ENCODE assay signal across 13 cellular contexts in genomic region chr2:128306931-128307460, GRCh38. TPM values are rescaled to one million over a fixed set of nuclear protein-coding genes. Genes with fewer than 3 reads are reported as not detected.
A peak's percentile ranks its signal among the peaks of the same experiment; 100 is the strongest.
DNase-seq lines count a peak whose midpoint lies in the region; ATAC-seq and TF ChIP-seq lines count a peak whose summit lies in the region.
"Had no signal": no experiment of that assay in that cellular context is flagged by ENCODE, and none has a peak within 500 bp of the region (broad histone marks: within the 10 kb centered on the region; RNA-seq: fewer than 3 reads in every experiment).

No MANE protein-coding gene starts in this region.

- H3K79me2 ChIP-seq in DND-41 (ENCODE audit: insufficient read depth, low read length): peaks cover 100% of the 10 kb centered on the region

- no peak for ATAC-seq in DND-41 (ENCODE audit: insufficient read depth, low read depth)
- no peak for ATAC-seq in right cardiac atrium
- no peak for ATAC-seq in GM21528 (IDR thresholded peaks at IDR 0.05; ENCODE audit: low FRiP score, unreplicated experiment)
- ATAC-seq: stimulated activated naive CD8-positive, alpha-beta T cell treated with anti-CD3 and anti-CD28 coated beads, Interleukin-15, amount 100 ng/mL, for 72 hours had no signal

- intact Hi-C loops in right cardiac atrium (cut with DNase I) (no loop called here), sigmoid colon (cut with DNase I) (loop anchor here (5.0 kb wide), 2 partner anchors 75 to 125 kb away; no protein-coding TSS in a partner anchor)

- H3K27me3 ChIP-seq in DND-41 (ENCODE audit: insufficient read depth, low read length, poor library complexity) (no peaks in the 10 kb centered on the region), SJSA1 (replicated peaks) (no peaks in the 10 kb centered on the region), right cardiac atrium (ENCODE audit: control insufficient read depth, insufficient read depth) (no peaks in the 10 kb centered on the region), sigmoid colon (no peaks in the 10 kb centered on the region)

- DNase-seq in DND-41 (no peak), SJSA1 (ENCODE audit: low read depth in 1 of 2, low spot score in 2 of 2) (no peak), right cardiac atrium (peak in 2 of 3 donors; percentile 49 to 50), sigmoid colon (peak; percentile 70), KG1 (lab: John Stamatoyannopoulos, UW) (no peak), kidney glomerular epithelial cell (lab: John Stamatoyannopoulos, UW) (no peak)
- no peak for DNase-seq in stimulated activated naive CD4-positive, alpha-beta T cell treated with Interleukin-2 at 50 U/mL for 16 hours (lab: John Stamatoyannopoulos, UW)
- DNase-seq: effector CD4-positive, alpha-beta T cell; MV-4-11; NCI-H524 treated with DMSO at 0.1 percent for 48 hours; stimulated activated CD4-positive, alpha-beta T cell treated with anti-CD3 and anti-CD28 coated beads, Interleukin-4, amount 100 ng/mL, for 4 hours; stimulated activated naive CD8-positive, alpha-beta T cell treated with anti-CD3 and anti-CD28 coated beads, Interleukin-15, amount 100 ng/mL, for 72 hours had no signal

- H3K4me2 ChIP-seq in DND-41 (ENCODE audit: insufficient read depth, low read length): no peak overlapping the region

- H3K4me3 ChIP-seq in DND-41 (ENCODE audit: low read depth in 1 of 2, low read length in 2 of 2): no peak overlapping the region
- no peak overlapping the region for H3K4me3 ChIP-seq in SJSA1
- no peak overlapping the region for H3K4me3 ChIP-seq in right cardiac atrium (ENCODE audit: low read length)
- H3K4me3 ChIP-seq in sigmoid colon: no peak overlapping the region

- H3K36me3 ChIP-seq in DND-41 (ENCODE audit: insufficient read depth, low read length) (peaks cover 99% of the 10 kb centered on the region), SJSA1 (peaks cover 88% of the 10 kb centered on the region), sigmoid colon (no peaks in the 10 kb centered on the region)

- TF ChIP-seq CTCF in DND-41 (IDR thresholded peaks at IDR 0.05; ENCODE audit: borderline replicate concordance, extremely low read depth, low read length, poor library complexity, severe bottlenecking) (no peak), sigmoid colon (IDR thresholded peaks at IDR 0.05) (no peak)

- WGBS in right cardiac atrium: 84% methylated on average over 11 of the region's 11 CpGs
- WGBS in sigmoid colon, 2 donors: 81 to 82% methylated on average over 11 of the region's 11 CpGs

- peaks cover 100% of the 10 kb centered on the region for H4K20me1 ChIP-seq in DND-41 (ENCODE audit: insufficient read depth, low read length)

- no peak for TF ChIP-seq POLR2A in sigmoid colon (IDR thresholded peaks at IDR 0.05)

- TF ChIP-seq EP300 in sigmoid colon (IDR thresholded peaks at IDR 0.05): no peak

- H3K4me1 ChIP-seq in DND-41 (ENCODE audit: insufficient read depth, low read length) (peaks cover 40% of the 10 kb centered on the region), SJSA1 (replicated peaks) (peaks cover 72% of the 10 kb centered on the region), right cardiac atrium (ENCODE audit: control insufficient read depth, insufficient read depth, low read length) (peaks cover 18% of the 10 kb centered on the region), sigmoid colon (peaks cover 0 to 99% (median 81%) of the 10 kb centered on the region in 4 donors)

- H3K27ac ChIP-seq in DND-41 (ENCODE audit: low read length) (0 out of 2 replicates have a peak overlapping the region, but pooled peaks have one; percentile 9), SJSA1 (peak overlapping the region; percentile 12; the same call in 1 of the 2 replicates), right cardiac atrium (ENCODE audit: low read length) (no peak overlapping the region), sigmoid colon (peak overlapping the region; percentile 70 to 93 (median 84))

- no peak overlapping the region for H2AFZ ChIP-seq in DND-41 (ENCODE audit: low read depth, low read length)

- H3K9me3 ChIP-seq in DND-41 (ENCODE audit: insufficient read depth, low read length, severe bottlenecking) (no peaks in the 10 kb centered on the region), SJSA1 (replicated peaks) (no peaks in the 10 kb centered on the region), right cardiac atrium (ENCODE audit: control insufficient read depth, low read length) (no peaks in the 10 kb centered on the region), sigmoid colon (no peaks in the 10 kb centered on the region)

- no peak overlapping the region for H3K9ac ChIP-seq in DND-41 (ENCODE audit: low read depth, low read length)

RNA-seq across cellular contexts. Expression of gene HS6ST1, which starts 11.7 kb away (rescaled TPM):
- total RNA-seq in SJSA1 (2014; rRNA removed; shearing (Covaris generic)): 120 and 160 TPM in 2 replicates
- total RNA-seq in right cardiac atrium (10 to 100 TPM; 13.3 to 28.4 (median 21.1) TPM), sigmoid colon (10 to 100 TPM; 13.2 to 27.4 (median 17.1) TPM)
- polyA plus RNA-seq in right cardiac atrium (19.8 TPM), sigmoid colon (10 to 100 TPM; 12.0 to 25.1 (median 12.7) TPM)

Comparison
In these comparisons a context has a peak if more than half of its experiments do, and no peak if none do; other contexts are left out.
1. DNase-seq: peak in right cardiac atrium (2 of 3) and sigmoid colon (single experiment); none in DND-41 (single experiment), SJSA1 (0 of 2), stimulated activated naive CD4-positive, alpha-beta T cell treated with Interleukin-2 at 50 U/mL for 16 hours (single experiment), KG1 (single experiment) and kidney glomerular epithelial cell (single experiment).